ENCODE assay signal across 13 cellular contexts in genomic region chr20:1833216-1833615, GRCh38.
DNase-seq lines count a peak whose midpoint lies in the region; ATAC-seq and TF ChIP-seq lines count a peak whose summit lies in the region.
"Had no signal": no experiment of that assay in that cellular context is flagged by ENCODE, and none has a peak within 500 bp of the region (broad histone marks: within the 10 kb centered on the region; RNA-seq: fewer than 3 reads in every experiment).

No MANE protein-coding gene starts in this region.

- no peaks in the 10 kb centered on the region for H3K9me3 Mint-ChIP-seq in dendritic cell treated with granulocyte-macrophage colony-stimulating factor and Interleukin-4, amounts not matched to agents 40 ng/mL and 50 ng/mL, for 4 days
- H3K9me3 Mint-ChIP-seq in stimulated activated naive CD8-positive, alpha-beta T cell treated with anti-CD3 and anti-CD28 coated beads, Interleukin-15, amount 100 ng/mL, for 72 hours, result no peaks in the 10 kb centered on the region
- H3K9me3 Mint-ChIP-seq: IgD-negative memory B cell had no signal

- peak overlapping the region; percentile 87 for H3K27ac Mint-ChIP-seq in dendritic cell treated with granulocyte-macrophage colony-stimulating factor and Interleukin-4, amounts not matched to agents 40 ng/mL and 50 ng/mL, for 4 days
- H3K27ac Mint-ChIP-seq in stimulated activated naive CD8-positive, alpha-beta T cell treated with anti-CD3 and anti-CD28 coated beads, Interleukin-15, amount 100 ng/mL, for 72 hours, result no peak overlapping the region

- intact Hi-C loops in Right ventricle myocardium superior (cut with DNase I), result no loop called here
- intact Hi-C loops in dendritic cell treated with granulocyte-macrophage colony-stimulating factor and Interleukin-4, amounts not matched to agents 40 ng/mL and 50 ng/mL, for 4 days (cut with micrococcal nuclease), result no loop called here

- no peaks in the 10 kb centered on the region for H3K36me3 Mint-ChIP-seq in dendritic cell treated with granulocyte-macrophage colony-stimulating factor and Interleukin-4, amounts not matched to agents 40 ng/mL and 50 ng/mL, for 4 days (ENCODE audit: low read depth)
- H3K36me3 Mint-ChIP-seq: CD4-positive, alpha-beta memory T cell; IgD-negative memory B cell had no signal

- H3K4me3 ChIP-seq in right atrium auricular region (no peak overlapping the region), HEK293 (ENCODE audit: low read depth, low read length) (no peak overlapping the region), H7 (ENCODE audit: insufficient read depth, low read depth, low read length) (no peak overlapping the region)

- POLR2A ChIA-PET in HEK293 (lab: Yijun Ruan, JAX), result no interaction called here

- no peak for ATAC-seq in Right ventricle myocardium superior (ENCODE audit: poor library complexity)
- ATAC-seq in stimulated activated naive CD8-positive, alpha-beta T cell treated with anti-CD3 and anti-CD28 coated beads, Interleukin-15, amount 100 ng/mL, for 72 hours, result no peak

- no peaks in the 10 kb centered on the region for H3K9me3 ChIP-seq in right atrium auricular region
- H3K9me3 ChIP-seq in HEK293 (ENCODE audit: control insufficient read depth, insufficient read depth, low read depth, low read length), result no peaks in the 10 kb centered on the region

- H3K36me3 ChIP-seq in right atrium auricular region (no peaks in the 10 kb centered on the region), HEK293 (ENCODE audit: control insufficient read depth in 2 of 2, insufficient read depth in 1 of 2, low read length in 2 of 2) (no peaks in the 10 kb centered on the region), H7 (replicated peaks; ENCODE audit: control insufficient read depth, insufficient read depth, low read length) (no peaks in the 10 kb centered on the region)

- H3K27me3 ChIP-seq in right atrium auricular region (no peaks in the 10 kb centered on the region), H7 (ENCODE audit: control insufficient read depth, insufficient read depth, low read length) (no peaks in the 10 kb centered on the region)

- peaks cover 2% of the 10 kb centered on the region for H3K27me3 Mint-ChIP-seq in dendritic cell treated with granulocyte-macrophage colony-stimulating factor and Interleukin-4, amounts not matched to agents 40 ng/mL and 50 ng/mL, for 4 days
- peaks cover 33% of the 10 kb centered on the region for H3K27me3 Mint-ChIP-seq in stimulated activated naive CD8-positive, alpha-beta T cell treated with anti-CD3 and anti-CD28 coated beads, Interleukin-15, amount 100 ng/mL, for 72 hours

- no peak for DNase-seq in right atrium auricular region (ENCODE audit: low spot score)
- DNase-seq in Right ventricle myocardium superior, result no peak
- DNase-seq in stimulated activated naive CD8-positive, alpha-beta T cell treated with anti-CD3 and anti-CD28 coated beads, Interleukin-15, amount 100 ng/mL, for 72 hours, result no peak
- no peak for DNase-seq in H7
- DNase-seq: 8988T; ACHN; CD4-positive, alpha-beta memory T cell; DMS79 had no signal

- peaks cover 77% of the 10 kb centered on the region for H3K4me1 Mint-ChIP-seq in dendritic cell treated with granulocyte-macrophage colony-stimulating factor and Interleukin-4, amounts not matched to agents 40 ng/mL and 50 ng/mL, for 4 days (ENCODE audit: low read depth)
- no peaks in the 10 kb centered on the region for H3K4me1 Mint-ChIP-seq in stimulated activated naive CD8-positive, alpha-beta T cell treated with anti-CD3 and anti-CD28 coated beads, Interleukin-15, amount 100 ng/mL, for 72 hours
- H3K4me1 Mint-ChIP-seq: CD4-positive, alpha-beta memory T cell had no signal

- H3K4me3 Mint-ChIP-seq in dendritic cell treated with granulocyte-macrophage colony-stimulating factor and Interleukin-4, amounts not matched to agents 40 ng/mL and 50 ng/mL, for 4 days, result no peak overlapping the region
- H3K4me3 Mint-ChIP-seq in stimulated activated naive CD8-positive, alpha-beta T cell treated with anti-CD3 and anti-CD28 coated beads, Interleukin-15, amount 100 ng/mL, for 72 hours, result no peak overlapping the region
- H3K4me3 Mint-ChIP-seq: CD4-positive, alpha-beta memory T cell had no signal

- CTCF ChIA-PET in HEK293 (lab: Yijun Ruan, JAX), result interaction anchor here (1.2 kb wide), 1 partner anchor 30 kb away, joined by 3 read pairs; no protein-coding TSS in a partner anchor

- TF ChIP-seq CTCF in right atrium auricular region (IDR thresholded peaks at IDR 0.05), result no peak
- TF ChIP-seq CTCF in HEK293 (tag by site-specific recombination; IDR thresholded peaks at IDR 0.05), result no peak

- H3K4me1 ChIP-seq in right atrium auricular region (peaks cover 0 to 44% of the 10 kb centered on the region in 2 donors), HEK293 (ENCODE audit: control insufficient read depth, insufficient read depth, low read length) (no peaks in the 10 kb centered on the region)

- H3K27ac ChIP-seq in right atrium auricular region (peak overlapping the region; percentile 75 to 83), HEK293 (ENCODE audit: extremely low read depth, low read depth, low read length) (no peak overlapping the region), temporal lobe (ENCODE audit: low read depth, low read length) (peak overlapping the region; percentile 54)
- H3K27ac ChIP-seq: C4-2B had no signal

TF ChIP-seq in HEK293, 187 proteins besides CTCF, POLR2A, EP300 and RAD21:
- TF ChIP-seq ZNF768 (tag by site-specific recombination; IDR thresholded peaks at IDR 0.05) (0 out of 2 replicates have a peak, but pooled peaks have one; percentile 48), ZNF169 (tag by site-specific recombination; IDR thresholded peaks at IDR 0.05) (no peak), ZNF560 (tag by site-specific recombination; IDR thresholded peaks at IDR 0.05; ENCODE audit: borderline replicate concordance) (no peak), HOXA7 (CRISPR knock-in tag; IDR thresholded peaks at IDR 0.05; ENCODE audit: borderline replicate concordance) (no peak), TRIM28 (IDR thresholded peaks at IDR 0.05; ENCODE audit: borderline replicate concordance, low read length) (no peak)
- TF ChIP-seq, protein P1, sequence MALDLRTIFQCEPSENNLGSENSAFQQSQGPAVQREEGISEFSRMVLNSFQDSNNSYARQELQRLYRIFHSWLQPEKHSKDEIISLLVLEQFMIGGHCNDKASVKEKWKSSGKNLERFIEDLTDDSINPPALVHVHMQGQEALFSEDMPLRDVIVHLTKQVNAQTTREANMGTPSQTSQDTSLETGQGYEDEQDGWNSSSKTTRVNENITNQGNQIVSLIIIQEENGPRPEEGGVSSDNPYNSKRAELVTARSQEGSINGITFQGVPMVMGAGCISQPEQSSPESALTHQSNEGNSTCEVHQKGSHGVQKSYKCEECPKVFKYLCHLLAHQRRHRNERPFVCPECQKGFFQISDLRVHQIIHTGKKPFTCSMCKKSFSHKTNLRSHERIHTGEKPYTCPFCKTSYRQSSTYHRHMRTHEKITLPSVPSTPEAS (tag by site-specific recombination; IDR thresholded peaks at IDR 0.05), result no peak
